8 cellular contexts compared by ENCODE assay signal in the genomic region with DNA sequence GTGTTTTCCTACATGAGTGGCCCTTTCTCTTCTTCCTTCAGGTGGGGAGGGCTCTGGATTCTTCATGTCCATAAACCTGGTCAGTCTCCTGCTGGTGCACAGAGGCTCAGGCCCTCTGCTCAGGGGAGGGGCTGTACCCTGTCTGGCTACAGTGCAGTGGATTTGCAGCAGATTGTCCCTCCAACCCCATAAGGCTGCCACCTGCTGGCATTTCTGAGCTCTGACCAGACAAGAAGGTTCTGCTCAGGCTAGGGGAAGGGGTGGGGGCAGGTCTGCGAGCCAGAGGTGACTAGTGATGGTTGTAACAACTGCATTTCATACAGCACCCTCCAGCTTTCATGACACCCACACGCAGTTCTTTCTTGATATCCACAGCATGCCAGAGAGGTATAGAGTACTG.
DNase-seq lines count a peak whose midpoint lies in the region; ATAC-seq and TF ChIP-seq lines count a peak whose summit lies in the region.
"Not testable (repeated sequence)": the region's sequence is repeated elsewhere in the genome, so short reads cannot be mapped to it uniquely, and the experiment has no call there.

No MANE protein-coding gene starts in this region.

- RAD21 ChIA-PET in HCT116 (lab: Charles Lee; ENCODE audit: low non-redundant PET in 1 of 2, low total read pairs in 2 of 2, uncharacterized antibody in 2 of 2, unreplicated experiment in 2 of 2): interaction anchor here (0.8 to 2.1 kb wide), 5 partner anchors 17 to 50 kb away, joined by 3 to 7 read pairs (median 3); no protein-coding TSS in a partner anchor

- H3K36me3 ChIP-seq in HCT116 (ENCODE audit: control insufficient read depth in 1 of 2, insufficient read depth in 2 of 2, low read length in 2 of 2): not testable (repeated sequence)

- H3K9me2 ChIP-seq in HCT116 (ENCODE audit: insufficient read depth): not testable (repeated sequence)

- TF ChIP-seq RAD21 in HCT116 (IDR thresholded peaks at IDR 0.05; ENCODE audit: low read depth): peak; percentile 45

- H3K4me3 ChIP-seq in HCT116 (replicated peaks in 1 of 2; ENCODE audit: low read depth in 1 of 2, low read length in 2 of 2): not testable (repeated sequence)

- not testable (repeated sequence) for TF ChIP-seq POLR2A in HCT116 (IDR thresholded peaks at IDR 0.05; ENCODE audit: borderline replicate concordance, extremely low read depth, insufficient read depth, insufficient read length)

- H3K4me1 ChIP-seq in HCT116 (ENCODE audit: control insufficient read depth in 1 of 2, insufficient read depth in 2 of 2, low read length in 2 of 2): not testable (repeated sequence)

- DNase-seq in COR-L47 (lab: John Stamatoyannopoulos, UW) (peak; percentile 65), NCI-H2029 (lab: John Stamatoyannopoulos, UW) (peak; percentile 37), SIG-M5 treated with dmso at 0.1 percent for 504 hours (lab: John Stamatoyannopoulos, UW; ENCODE audit: unreplicated experiment) (peak; percentile 58), amniotic stem cell (lab: John Stamatoyannopoulos, UW) (peak; percentile 22), fibroblast of the conjunctiva (ENCODE audit: low read depth) (peak; percentile 59), lung microvascular endothelial cell (ENCODE audit: low read depth in 2 of 2) (peak; percentile 83 to 87)
- not testable (repeated sequence) for DNase-seq in HCT116 (ENCODE audit: low read depth, low spot score)
- DNase-seq in stimulated activated CD4-positive, alpha-beta T cell treated with anti-CD3 and anti-CD28 coated beads, Interleukin-4, amount 100 ng/mL, for 1 hour: peak; percentile 21

- H4K20me1 ChIP-seq in HCT116 (ENCODE audit: insufficient read depth): not testable (repeated sequence)

- H3K9ac ChIP-seq in HCT116 (ENCODE audit: low read length): not testable (repeated sequence)

- H3K27ac ChIP-seq in HCT116 (ENCODE audit: low read depth, low read length): not testable (repeated sequence)

- POLR2A ChIA-PET in HCT116 (lab: Charles Lee): not testable (repeated sequence)

- H3K27me3 ChIP-seq in HCT116 (ENCODE audit: insufficient read depth, low read length): not testable (repeated sequence)

- intact Hi-C loops in HCT116 (cut with micrococcal nuclease): loop anchor here (1.0 kb wide), 1 partner anchor 50 kb away; no protein-coding TSS in a partner anchor

- ATAC-seq in HCT116: peak; percentile 99

- not testable (repeated sequence) for H2AFZ ChIP-seq in HCT116 (ENCODE audit: low read depth, low read length, poor library complexity, severe bottlenecking)

- peak; percentile 56 to 65 (median 59); a peak in 5 of 6 replicates for TF ChIP-seq CTCF in HCT116 (IDR thresholded peaks at IDR 0.05 in 2 of 3, conservative IDR thresholded peaks at IDR 0.05 in 1 of 3; ENCODE audit: borderline replicate concordance in 1 of 3, insufficient read depth in 1 of 3, low read depth in 2 of 3, low read length in 2 of 3)

- not testable (repeated sequence) for H3K4me2 ChIP-seq in HCT116 (ENCODE audit: low read length)

- not testable (repeated sequence) for H3K79me2 ChIP-seq in HCT116 (ENCODE audit: insufficient read depth, low read length)

- CTCF ChIA-PET in HCT116 (lab: Charles Lee): interaction anchor here (1.0 to 1.6 kb wide), 4 partner anchors 14 to 52 kb away, joined by 3 to 26 read pairs (median 6); no protein-coding TSS in a partner anchor

- not testable (repeated sequence) for H3K9me3 ChIP-seq in HCT116 (ENCODE audit: control insufficient read depth in 1 of 2, insufficient read depth in 1 of 2, low read depth in 1 of 2, low read length in 2 of 2)

- BruUV-seq in HCT116 (replicated peaks; lab: Mats Ljungman, UMichigan): not testable (repeated sequence)
